In genomic region chr6:2781685-2782355, GRCh38 we compare ENCODE assay signal across 25 cellular contexts.
"Had no signal": no experiment of that assay in that cellular context is flagged by ENCODE, and none has a peak within 500 bp of the region (broad histone marks: within the 10 kb centered on the region; RNA-seq: fewer than 3 reads in every experiment).

No MANE protein-coding gene starts in this region.

- DNase-seq: cerebellar nuclear complex; cortex of kidney; effector memory CD8-positive, alpha-beta T cell; erythroblast; heart left ventricle; kidney; mesenchymal stem cell; mucosa of descending colon; naive B cell; ovary; stimulated activated CD4-positive, alpha-beta T cell treated with anti-CD3 and anti-CD28 coated beads, Interleukin-12 subunit alpha, Interleukin-12 subunit beta, amount 100 ng/mL, for 4 hours; stimulated activated CD4-positive, alpha-beta T cell treated with anti-CD3 and anti-CD28 coated beads, Interleukin-2, amount 100 ng/mL, for 24 hours; stimulated activated CD4-positive, alpha-beta T cell treated with anti-CD3 and anti-CD28 coated beads, Interleukin-4, amount 100 ng/mL, for 24 hours; upper lobe of left lung; uterus had no signal

- ATAC-seq: effector memory CD8-positive, alpha-beta T cell; left lobe of liver; mucosa of descending colon; stimulated activated memory B cell treated with anti-CD40 and anti-IgM and Interleukin-4, amounts not matched to agents 10 μg/mL and 1 μg/mL and 100 μg/mL, for 72 hours had no signal

- H3K27ac ChIP-seq: heart left ventricle, hepatocyte, ovary, thoracic aorta, tibial nerve, uterus had no signal

- H3K36me3 ChIP-seq: ovary, uterus had no signal

- H3K27ac Mint-ChIP-seq: mesothelial cell of epicardium; natural killer cell treated with Interleukin-12 subunit alpha and Interleukin-12 subunit beta and Interleukin-15 and Interleukin-18, amount 100 ng/mL, for 72 hours; stimulated activated memory B cell treated with anti-CD40 and anti-IgM and Interleukin-4, amounts not matched to agents 10 μg/mL and 1 μg/mL and 100 μg/mL, for 72 hours; stimulated activated naive CD8-positive, alpha-beta T cell treated with anti-CD3 and anti-CD28 coated beads, Interleukin-15, Interleukin-2, amounts not matched to agents 100 ng/mL and 50 ng/mL, for 24 hours had no signal

- H3K4me3 ChIP-seq: heart left ventricle, hepatocyte, mucosa of descending colon, ovary, smooth muscle cell, thoracic aorta, tibial nerve, upper lobe of left lung, uterus had no signal

- H3K4me3 Mint-ChIP-seq: effector memory CD8-positive, alpha-beta T cell; mesothelial cell of epicardium; naive B cell; natural killer cell treated with Interleukin-12 subunit alpha and Interleukin-12 subunit beta and Interleukin-15 and Interleukin-18, amount 100 ng/mL, for 72 hours; neural crest cell; stimulated activated memory B cell treated with anti-CD40 and anti-IgM and Interleukin-4, amounts not matched to agents 10 μg/mL and 1 μg/mL and 100 μg/mL, for 72 hours; stimulated activated naive CD8-positive, alpha-beta T cell treated with anti-CD3 and anti-CD28 coated beads, Interleukin-15, Interleukin-2, amounts not matched to agents 100 ng/mL and 50 ng/mL, for 24 hours had no signal

- H3K9me3 ChIP-seq: heart left ventricle, mucosa of descending colon, ovary, thoracic aorta, tibial nerve, upper lobe of left lung, uterus had no signal

- H3K27me3 Mint-ChIP-seq: effector memory CD8-positive, alpha-beta T cell; naive B cell; natural killer cell treated with Interleukin-12 subunit alpha and Interleukin-12 subunit beta and Interleukin-15 and Interleukin-18, amount 100 ng/mL, for 72 hours; stimulated activated memory B cell treated with anti-CD40 and anti-IgM and Interleukin-4, amounts not matched to agents 10 μg/mL and 1 μg/mL and 100 μg/mL, for 72 hours; stimulated activated naive CD8-positive, alpha-beta T cell treated with anti-CD3 and anti-CD28 coated beads, Interleukin-15, Interleukin-2, amounts not matched to agents 100 ng/mL and 50 ng/mL, for 24 hours had no signal

- H3K4me1 Mint-ChIP-seq: mesothelial cell of epicardium had no signal

- H3K9me3 Mint-ChIP-seq: effector memory CD8-positive, alpha-beta T cell; mesothelial cell of epicardium; naive B cell; natural killer cell treated with Interleukin-12 subunit alpha and Interleukin-12 subunit beta and Interleukin-15 and Interleukin-18, amount 100 ng/mL, for 72 hours; neural crest cell; stimulated activated memory B cell treated with anti-CD40 and anti-IgM and Interleukin-4, amounts not matched to agents 10 μg/mL and 1 μg/mL and 100 μg/mL, for 72 hours; stimulated activated naive CD8-positive, alpha-beta T cell treated with anti-CD3 and anti-CD28 coated beads, Interleukin-15, Interleukin-2, amounts not matched to agents 100 ng/mL and 50 ng/mL, for 24 hours had no signal

- H3K4me1 ChIP-seq: uterus had no signal
